7 cellular contexts compared by ENCODE assay signal in genomic region chr1:153608742-153609584, GRCh38. TPM values are rescaled to one million over a fixed set of nuclear protein-coding genes. Genes with fewer than 3 reads are reported as not detected.
DNase-seq lines count a peak whose midpoint lies in the region; ATAC-seq and TF ChIP-seq lines count a peak whose summit lies in the region.

No MANE protein-coding gene starts in this region.

- ATAC-seq in stimulated activated naive B cell treated with anti-CD40 and anti-IgM and Interleukin-4, amounts not matched to agents 10 μg/mL and 1 μg/mL and 100 μg/mL, for 72 hours (replicated peaks) = no peak

- peak overlapping the region; percentile 97 for H3K27ac Mint-ChIP-seq in chondrocyte (ENCODE audit: unreplicated experiment)
- H3K27ac Mint-ChIP-seq in stimulated activated naive B cell treated with anti-CD40 and anti-IgM and Interleukin-4, amounts not matched to agents 10 μg/mL and 1 μg/mL and 100 μg/mL, for 72 hours = peak overlapping the region; percentile 21

- peaks cover 5% of the 10 kb centered on the region for H3K36me3 Mint-ChIP-seq in chondrocyte (ENCODE audit: low read depth)
- peaks cover 0 to 3% of the 10 kb centered on the region in 2 donors for H3K36me3 Mint-ChIP-seq in stimulated activated naive B cell treated with anti-CD40 and anti-IgM and Interleukin-4, amounts not matched to agents 10 μg/mL and 1 μg/mL and 100 μg/mL, for 72 hours

- peak; percentile 76 for DNase-seq in NCI-H146 (lab: John Stamatoyannopoulos, UW)
- no peak for DNase-seq in chondrocyte (ENCODE audit: low spot score)
- peak; percentile 94 for DNase-seq in kidney glomerular epithelial cell (lab: John Stamatoyannopoulos, UW)
- DNase-seq in stimulated activated naive B cell treated with anti-CD40 and anti-IgM and Interleukin-4, amounts not matched to agents 10 μg/mL and 1 μg/mL and 100 μg/mL, for 72 hours = no peak
- no peak for DNase-seq in NCI-H2227 (lab: John Stamatoyannopoulos, UW; ENCODE audit: unreplicated experiment)
- no peak for DNase-seq in NCI-H1694 (lab: John Stamatoyannopoulos, UW)
- no peak for DNase-seq in NCI-H1694 treated with DMSO at 0.1 percent for 48 hours (lab: John Stamatoyannopoulos, UW)

- no peaks in the 10 kb centered on the region for H3K27me3 Mint-ChIP-seq in chondrocyte (ENCODE audit: low read depth)
- no peaks in the 10 kb centered on the region for H3K27me3 Mint-ChIP-seq in stimulated activated naive B cell treated with anti-CD40 and anti-IgM and Interleukin-4, amounts not matched to agents 10 μg/mL and 1 μg/mL and 100 μg/mL, for 72 hours

- no peak for TF ChIP-seq CTCF in chondrocyte (IDR thresholded peaks at IDR 0.05)

- no peaks in the 10 kb centered on the region for H3K9me3 Mint-ChIP-seq in chondrocyte (ENCODE audit: low read depth)
- H3K9me3 Mint-ChIP-seq in stimulated activated naive B cell treated with anti-CD40 and anti-IgM and Interleukin-4, amounts not matched to agents 10 μg/mL and 1 μg/mL and 100 μg/mL, for 72 hours = peaks cover 0 to 2% of the 10 kb centered on the region in 2 donors

- peak overlapping the region; percentile 73 for H3K4me3 Mint-ChIP-seq in chondrocyte (ENCODE audit: unreplicated experiment)
- H3K4me3 Mint-ChIP-seq in stimulated activated naive B cell treated with anti-CD40 and anti-IgM and Interleukin-4, amounts not matched to agents 10 μg/mL and 1 μg/mL and 100 μg/mL, for 72 hours = no peak overlapping the region

- H3K4me1 Mint-ChIP-seq in chondrocyte (ENCODE audit: low read depth) = peaks cover 48% of the 10 kb centered on the region
- H3K4me1 Mint-ChIP-seq in stimulated activated naive B cell treated with anti-CD40 and anti-IgM and Interleukin-4, amounts not matched to agents 10 μg/mL and 1 μg/mL and 100 μg/mL, for 72 hours = peaks cover 9 to 20% of the 10 kb centered on the region in 2 donors

RNA-seq across cellular contexts. Expression of gene S100A16, which starts 4.0 kb away (rescaled TPM):
- 111 to 122 TPM (median 115 TPM) in 3 replicates for total RNA-seq in chondrocyte

RNA-seq across cellular contexts. Expression of gene S100A14, which starts 7.2 kb away (rescaled TPM):
- not detected in 3 replicates for total RNA-seq in chondrocyte

RNA-seq across cellular contexts. Expression of gene S100A13, which starts 18.3 kb away (rescaled TPM):
- total RNA-seq in chondrocyte = 98.2 to 113 TPM (median 98.4 TPM) in 3 replicates

RNA-seq across cellular contexts. Expression of gene S100A1, which starts 19.3 kb away (rescaled TPM):
- 1.2 to 1.5 TPM (median 1.3 TPM) in 3 replicates for total RNA-seq in chondrocyte

RNA-seq across cellular contexts. Expression of gene CHTOP, which starts 24.9 kb away (rescaled TPM):
- 44.4 to 56.9 TPM (median 47.9 TPM) in 3 replicates for total RNA-seq in chondrocyte

Comparison
In these comparisons a context has a peak if more than half of its experiments do, and no peak if none do; other contexts are left out.
1. DNase-seq: peak in NCI-H146 (single experiment) and kidney glomerular epithelial cell (single experiment); none in chondrocyte (single experiment), stimulated activated naive B cell treated with anti-CD40 and anti-IgM and Interleukin-4, amounts not matched to agents 10 μg/mL and 1 μg/mL and 100 μg/mL, for 72 hours (single experiment), NCI-H2227 (single experiment), NCI-H1694 (single experiment) and NCI-H1694 treated with DMSO at 0.1 percent for 48 hours (single experiment).